Comparison of ENCODE assay signal across 12 cellular contexts in genomic region chr3:96209703-96210102, GRCh38.
A peak's percentile ranks its signal among the peaks of the same experiment; 100 is the strongest.
DNase-seq lines count a peak whose midpoint lies in the region; TF ChIP-seq lines count a peak whose summit lies in the region.
"Had no signal": no experiment of that assay in that cellular context is flagged by ENCODE, and none has a peak within 500 bp of the region (broad histone marks: within the 10 kb centered on the region; RNA-seq: fewer than 3 reads in every experiment).

No MANE protein-coding gene starts in this region.

- no peak overlapping the region for H4K8ac ChIP-seq in trophoblast cell (ENCODE audit: low read depth, low read length)

- H3K27me3 Mint-ChIP-seq in MCF 10A (ENCODE audit: insufficient read depth, unreplicated experiment) (no peaks in the 10 kb centered on the region), mesothelial cell of epicardium (ENCODE audit: low read depth) (no peaks in the 10 kb centered on the region)
- H3K27me3 Mint-ChIP-seq: CD4-positive, CD25-positive, alpha-beta regulatory T cell; T-cell had no signal

- H3K9ac ChIP-seq in trophoblast cell (ENCODE audit: low read length), result no peak overlapping the region

- TF ChIP-seq POLR2A in breast epithelium (IDR thresholded peaks at IDR 0.05) (no peak), testis (IDR thresholded peaks at IDR 0.05) (no peak)

- no peak for TF ChIP-seq CTCF in MCF 10A (IDR thresholded peaks at IDR 0.05; ENCODE audit: unreplicated experiment)
- TF ChIP-seq CTCF in breast epithelium (IDR thresholded peaks at IDR 0.05), result no peak
- TF ChIP-seq CTCF in epithelial cell of esophagus (IDR thresholded peaks at IDR 0.05; ENCODE audit: insufficient read depth, low read depth, low read length, missing control alignments), result no peak
- TF ChIP-seq CTCF in mesothelial cell of epicardium (IDR thresholded peaks at IDR 0.05; ENCODE audit: unreplicated experiment), result no peak
- TF ChIP-seq CTCF in testis (IDR thresholded peaks at IDR 0.05), result no peak

- H3K4me1 ChIP-seq in breast epithelium (no peaks in the 10 kb centered on the region), trophoblast cell (ENCODE audit: control insufficient read depth in 1 of 2, insufficient read depth in 2 of 2, low read length in 2 of 2) (no peaks in the 10 kb centered on the region), testis (no peaks in the 10 kb centered on the region)

- H3K9me3 ChIP-seq in breast epithelium (no peaks in the 10 kb centered on the region), trophoblast cell (ENCODE audit: insufficient read depth, low read depth, low read length) (no peaks in the 10 kb centered on the region), testis (no peaks in the 10 kb centered on the region)

- DNase-seq in MCF 10A (ENCODE audit: unreplicated experiment) (peak; percentile 81), breast epithelium (ENCODE audit: low spot score in 2 of 2) (no peak), NCI-H748 (lab: John Stamatoyannopoulos, UW; ENCODE audit: unreplicated experiment) (peak; percentile 78), epithelial cell of esophagus (ENCODE audit: low read depth) (peak; percentile 95), trophoblast cell (no peak), NCI-H146 treated with DMSO at 0.1 percent for 48 hours (lab: John Stamatoyannopoulos, UW; ENCODE audit: unreplicated experiment) (no peak), mesothelial cell of epicardium (ENCODE audit: low spot score in 2 of 2, unreplicated experiment in 2 of 2) (no peak), testis (no peak)
- DNase-seq: CD4-positive, CD25-positive, alpha-beta regulatory T cell; NCI-H1436 treated with DMSO at 0.1 percent for 48 hours; NCI-H774; T-cell had no signal

- intact Hi-C loops in MCF 10A (cut with micrococcal nuclease) (no loop called here), breast epithelium (cut with DNase I; ENCODE audit: low total_unique reads) (no loop called here), testis (cut with DNase I; ENCODE audit: low total_unique reads) (no loop called here)

- H2AK5ac ChIP-seq in trophoblast cell (ENCODE audit: low read length), result no peak overlapping the region

- H3K27ac Mint-ChIP-seq in MCF 10A (ENCODE audit: low read depth, unreplicated experiment) (peak overlapping the region; percentile 41), mesothelial cell of epicardium (no peak overlapping the region)
- H3K27ac Mint-ChIP-seq: CD4-positive, CD25-positive, alpha-beta regulatory T cell; T-cell had no signal

- no peak overlapping the region for H2BK5ac ChIP-seq in trophoblast cell (ENCODE audit: low read depth, low read length, poor library complexity)

- no peaks in the 10 kb centered on the region for H3K79me1 ChIP-seq in trophoblast cell (ENCODE audit: low read length)

- H3K4me3 ChIP-seq in breast epithelium (no peak overlapping the region), epithelial cell of esophagus (ENCODE audit: low read length) (peak overlapping the region; percentile 18), trophoblast cell (ENCODE audit: low read depth, low read length) (no peak overlapping the region), testis (no peak overlapping the region)

- H3K18ac ChIP-seq in trophoblast cell (ENCODE audit: low read length), result no peak overlapping the region

- H3K4me3 Mint-ChIP-seq in MCF 10A (ENCODE audit: unreplicated experiment), result peak overlapping the region; percentile 66
- no peak overlapping the region for H3K4me3 Mint-ChIP-seq in mesothelial cell of epicardium
- H3K4me3 Mint-ChIP-seq: CD4-positive, CD25-positive, alpha-beta regulatory T cell; T-cell had no signal

- no peak overlapping the region for H2BK120ac ChIP-seq in trophoblast cell (ENCODE audit: insufficient read depth, low read length, poor library complexity)

- H2AFZ ChIP-seq in trophoblast cell (ENCODE audit: insufficient read depth, low read length, poor library complexity), result no peak overlapping the region

- no peak overlapping the region for H3K23ac ChIP-seq in trophoblast cell (ENCODE audit: low read length)

- BruUV-seq in MCF 10A (replicated peaks; lab: Mats Ljungman, UMichigan), result no TSS peak

- H3K79me2 ChIP-seq in trophoblast cell (ENCODE audit: control insufficient read depth, insufficient read depth, low read length, poor library complexity), result no peaks in the 10 kb centered on the region

- no peak overlapping the region for H4K91ac ChIP-seq in trophoblast cell (ENCODE audit: low read depth, low read length)

- no peak overlapping the region for H3K27ac ChIP-seq in breast epithelium
- H3K27ac ChIP-seq in trophoblast cell (ENCODE audit: low read depth, low read length), result no peak overlapping the region
- H3K27ac ChIP-seq in testis, result no peak overlapping the region

- H2BK12ac ChIP-seq in trophoblast cell (ENCODE audit: low read length), result no peak overlapping the region

- no CpG with 5 or more reads among the region's 1 CpG for WGBS in trophoblast cell (ENCODE audit: extremely low coverage, insufficient coverage, insufficient read length)
- 56 to 80% methylated on average over 1 of the region's 1 CpG for WGBS in testis, 2 donors

- CTCF ChIA-PET in MCF 10A (lab: Yijun Ruan, JAX), result interaction anchor here (0.6 to 0.7 kb wide), 2 partner anchors 907 to 1907 kb away, joined by 3 to 4 read pairs; no protein-coding TSS in a partner anchor

- H3K4me1 Mint-ChIP-seq in MCF 10A (ENCODE audit: insufficient read depth, unreplicated experiment) (peaks cover 9% of the 10 kb centered on the region), mesothelial cell of epicardium (no peaks in the 10 kb centered on the region)
- H3K4me1 Mint-ChIP-seq: CD4-positive, CD25-positive, alpha-beta regulatory T cell; T-cell had no signal

- H3K36me3 Mint-ChIP-seq in MCF 10A (ENCODE audit: insufficient read depth, unreplicated experiment), result no peaks in the 10 kb centered on the region
- H3K36me3 Mint-ChIP-seq in mesothelial cell of epicardium, result no peaks in the 10 kb centered on the region
- H3K36me3 Mint-ChIP-seq: CD4-positive, CD25-positive, alpha-beta regulatory T cell; T-cell had no signal

- H3K27me3 ChIP-seq in breast epithelium, result no peaks in the 10 kb centered on the region
- H3K27me3 ChIP-seq in trophoblast cell (ENCODE audit: insufficient read depth, low read length), result no peaks in the 10 kb centered on the region
- no peaks in the 10 kb centered on the region for H3K27me3 ChIP-seq in testis

- H3K4ac ChIP-seq in trophoblast cell (ENCODE audit: low read depth, low read length), result no peak overlapping the region

- POLR2A ChIA-PET in MCF 10A (lab: Yijun Ruan, JAX), result interaction anchor here (0.8 to 0.9 kb wide), 2 partner anchors 71 to 139 kb away, joined by 3 read pairs; no protein-coding TSS in a partner anchor

- H3K9me3 Mint-ChIP-seq in MCF 10A (ENCODE audit: unreplicated experiment) (no peaks in the 10 kb centered on the region), mesothelial cell of epicardium (peaks cover 34% of the 10 kb centered on the region)

- H3K4me2 ChIP-seq in trophoblast cell (ENCODE audit: low read length), result no peak overlapping the region

- H4K12ac ChIP-seq in trophoblast cell (ENCODE audit: low read depth, low read length), result no peak overlapping the region

- no peak overlapping the region for H3K14ac ChIP-seq in trophoblast cell (ENCODE audit: low read length)

- H3K36me3 ChIP-seq in breast epithelium (peaks cover 3% of the 10 kb centered on the region), trophoblast cell (ENCODE audit: control insufficient read depth in 1 of 2, insufficient read depth in 2 of 2, low read length in 2 of 2) (no peaks in the 10 kb centered on the region), testis (ENCODE audit: low read depth, missing control alignments) (no peaks in the 10 kb centered on the region)

Comparison
In these comparisons a context has a peak if more than half of its experiments do, and no peak if none do; other contexts are left out.
1. DNase-seq: peak in MCF 10A (single experiment), NCI-H748 (single experiment) and epithelial cell of esophagus (single experiment); none in breast epithelium (0 of 2), trophoblast cell (0 of 2), NCI-H146 treated with DMSO at 0.1 percent for 48 hours (single experiment), mesothelial cell of epicardium (0 of 2) and testis (single experiment).